In genomic region chr12:49828143-49829091, GRCh38 we compare ENCODE assay signal across 1 cellular context.
A peak's percentile ranks its signal among the peaks of the same experiment; 100 is the strongest.
TF ChIP-seq lines count a peak whose summit lies in the region.

A gene with protein sequence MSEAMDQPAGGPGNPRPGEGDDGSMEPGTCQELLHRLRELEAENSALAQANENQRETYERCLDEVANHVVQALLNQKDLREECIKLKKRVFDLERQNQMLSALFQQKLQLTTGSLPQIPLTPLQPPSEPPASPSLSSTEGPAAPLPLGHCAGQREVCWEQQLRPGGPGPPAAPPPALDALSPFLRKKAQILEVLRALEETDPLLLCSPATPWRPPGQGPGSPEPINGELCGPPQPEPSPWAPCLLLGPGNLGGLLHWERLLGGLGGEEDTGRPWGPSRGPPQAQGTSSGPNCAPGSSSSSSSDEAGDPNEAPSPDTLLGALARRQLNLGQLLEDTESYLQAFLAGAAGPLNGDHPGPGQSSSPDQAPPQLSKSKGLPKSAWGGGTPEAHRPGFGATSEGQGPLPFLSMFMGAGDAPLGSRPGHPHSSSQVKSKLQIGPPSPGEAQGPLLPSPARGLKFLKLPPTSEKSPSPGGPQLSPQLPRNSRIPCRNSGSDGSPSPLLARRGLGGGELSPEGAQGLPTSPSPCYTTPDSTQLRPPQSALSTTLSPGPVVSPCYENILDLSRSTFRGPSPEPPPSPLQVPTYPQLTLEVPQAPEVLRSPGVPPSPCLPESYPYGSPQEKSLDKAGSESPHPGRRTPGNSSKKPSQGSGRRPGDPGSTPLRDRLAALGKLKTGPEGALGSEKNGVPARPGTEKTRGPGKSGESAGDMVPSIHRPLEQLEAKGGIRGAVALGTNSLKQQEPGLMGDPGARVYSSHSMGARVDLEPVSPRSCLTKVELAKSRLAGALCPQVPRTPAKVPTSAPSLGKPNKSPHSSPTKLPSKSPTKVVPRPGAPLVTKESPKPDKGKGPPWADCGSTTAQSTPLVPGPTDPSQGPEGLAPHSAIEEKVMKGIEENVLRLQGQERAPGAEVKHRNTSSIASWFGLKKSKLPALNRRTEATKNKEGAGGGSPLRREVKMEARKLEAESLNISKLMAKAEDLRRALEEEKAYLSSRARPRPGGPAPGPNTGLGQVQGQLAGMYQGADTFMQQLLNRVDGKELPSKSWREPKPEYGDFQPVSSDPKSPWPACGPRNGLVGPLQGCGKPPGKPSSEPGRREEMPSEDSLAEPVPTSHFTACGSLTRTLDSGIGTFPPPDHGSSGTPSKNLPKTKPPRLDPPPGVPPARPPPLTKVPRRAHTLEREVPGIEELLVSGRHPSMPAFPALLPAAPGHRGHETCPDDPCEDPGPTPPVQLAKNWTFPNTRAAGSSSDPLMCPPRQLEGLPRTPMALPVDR (N-terminal part only) (minus strand): TSS chr12:49828413. CDS start chr12:49804044, 24,369 bp downstream.

TF ChIP-seq in H1, 55 proteins besides CTCF, POLR2A, EP300 and RAD21:
- TF ChIP-seq KDM4A (IDR thresholded peaks at IDR 0.05; ENCODE audit: low read depth, low read length, severe bottlenecking) (no peak), SIN3A (conservative IDR thresholded peaks at IDR 0.05 in 1 of 2, IDR thresholded peaks at IDR 0.05 in 1 of 2; ENCODE audit: low read depth in 1 of 2, low read length in 2 of 2) (peak; percentile 23 to 61; a peak in 2 of 4 replicates), GABPA (IDR thresholded peaks at IDR 0.05; ENCODE audit: borderline replicate concordance, insufficient read depth, low read length) (no peak), RXRA (IDR thresholded peaks at IDR 0.05; ENCODE audit: insufficient read depth, low read depth, low read length) (no peak), ATF2 (IDR thresholded peaks at IDR 0.05; ENCODE audit: low read length) (no peak), ASH2L (IDR thresholded peaks at IDR 0.05; ENCODE audit: low read length) (peak; percentile 79), RFX5 (IDR thresholded peaks at IDR 0.05; ENCODE audit: borderline replicate concordance, low read depth, low read length) (no peak), YY1 (IDR thresholded peaks at IDR 0.05; ENCODE audit: low read depth, low read length) (peak; percentile 49; the same call in 1 of the 2 replicates), SUZ12 (IDR thresholded peaks at IDR 0.05; ENCODE audit: low read length) (no peak), TAF7 (optimal IDR thresholded peaks at IDR 0.05; ENCODE audit: borderline replicate concordance, low read depth, low read length) (peak; percentile 47), BRCA1 (IDR thresholded peaks at IDR 0.05; ENCODE audit: low read depth, low read length) (no peak), CREB1 (IDR thresholded peaks at IDR 0.05) (no peak), POLR2AphosphoS5 (IDR thresholded peaks at IDR 0.05; ENCODE audit: low read depth, low read length) (no peak; the same call in none of the 2 replicates), TBP (IDR thresholded peaks at IDR 0.05; ENCODE audit: low read depth, low read length) (peak; percentile 74; the same call in 1 of the 2 replicates), PHF8 (conservative IDR thresholded peaks at IDR 0.05; ENCODE audit: low read depth, low read length) (peak; percentile 53), HDAC6 (IDR thresholded peaks at IDR 0.05; ENCODE audit: low read depth, low read length) (no peak), HDAC2 (IDR thresholded peaks at IDR 0.05; ENCODE audit: borderline replicate concordance in 1 of 2, low read depth in 2 of 2, low read length in 2 of 2) (no peak), SP1 (IDR thresholded peaks at IDR 0.05; ENCODE audit: low read depth, low read length) (0 out of 2 replicates have a peak, but pooled peaks have one; percentile 46), SAP30 (IDR thresholded peaks at IDR 0.05; ENCODE audit: insufficient read depth, insufficient replicate concordance, low read length) (peak; percentile 67), E2F6 (IDR thresholded peaks at IDR 0.05) (peak; percentile 81), TAF1 (IDR thresholded peaks at IDR 0.05; ENCODE audit: low read depth, low read length) (peak; percentile 81)
- TF ChIP-seq, protein P1, sequence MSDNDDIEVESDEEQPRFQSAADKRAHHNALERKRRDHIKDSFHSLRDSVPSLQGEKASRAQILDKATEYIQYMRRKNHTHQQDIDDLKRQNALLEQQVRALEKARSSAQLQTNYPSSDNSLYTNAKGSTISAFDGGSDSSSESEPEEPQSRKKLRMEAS (IDR thresholded peaks at IDR 0.05) = peak; percentile 78
